In the genomic region with DNA sequence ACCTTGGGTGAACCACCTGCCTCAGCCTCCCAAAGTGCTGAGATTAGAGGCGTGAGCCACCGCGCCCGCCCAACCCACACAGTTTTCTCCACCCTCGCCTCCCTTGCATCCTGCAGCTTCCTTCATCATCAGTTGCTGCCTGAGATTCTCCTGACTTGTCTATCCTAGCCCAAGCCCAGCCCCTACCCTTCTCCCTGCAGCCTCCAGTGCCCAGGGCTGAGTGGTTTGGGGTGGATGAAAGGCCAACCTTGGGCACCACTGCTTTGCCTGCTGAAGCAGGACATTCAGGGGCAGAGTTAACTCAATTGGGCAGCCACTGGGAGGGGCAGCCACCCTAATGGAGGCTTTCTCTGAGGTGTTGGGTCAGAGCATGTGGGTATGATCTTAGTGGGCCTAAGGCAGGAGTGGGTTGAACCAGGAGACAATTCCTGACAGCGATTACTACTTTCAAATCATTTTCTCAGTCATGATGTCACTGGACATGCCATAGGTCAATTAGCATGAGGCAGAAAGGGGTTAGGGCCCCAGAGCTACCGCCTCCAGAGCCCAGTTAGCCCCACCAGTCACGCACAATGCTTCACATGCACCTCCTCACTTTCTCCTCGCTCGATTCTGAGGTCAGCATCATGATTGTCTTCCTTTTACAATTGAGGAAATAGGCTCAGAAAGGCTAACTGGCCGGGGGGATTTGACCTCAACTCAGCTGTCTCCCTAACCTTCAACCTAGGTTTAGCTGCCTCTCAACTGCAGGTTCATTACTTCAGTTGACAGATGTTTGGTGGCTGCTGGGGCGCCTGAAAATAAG, we compare ENCODE assay signal across 8 cellular contexts. TPM values are rescaled to one million over a fixed set of nuclear protein-coding genes. Genes with fewer than 3 reads are reported as not detected.
A peak's percentile ranks its signal among the peaks of the same experiment; 100 is the strongest.
DNase-seq lines count a peak whose midpoint lies in the region; ATAC-seq and TF ChIP-seq lines count a peak whose summit lies in the region.

No MANE protein-coding gene starts in this region.

- H3K9me2 ChIP-seq in SU-DHL-6 (replicated peaks; ENCODE audit: insufficient read depth, low read length): no peaks in the 10 kb centered on the region

- peaks cover 43% of the 10 kb centered on the region for H3F3A ChIP-seq in SU-DHL-6 (ENCODE audit: insufficient read depth)

- CTCF ChIA-PET in BJ (lab: Yijun Ruan, JAX): interaction anchor here (4.4 kb wide), 1 partner anchor 11 kb away, joined by 18 read pairs; a partner anchor contains a TSS

- peaks cover 16% of the 10 kb centered on the region for H3K36me3 ChIP-seq in BJ (ENCODE audit: control insufficient read depth, insufficient read depth, low read length)
- H3K36me3 ChIP-seq in SU-DHL-6 (ENCODE audit: low read length): no peaks in the 10 kb centered on the region
- H3K36me3 ChIP-seq in skeletal muscle tissue (ENCODE audit: control insufficient read depth in 3 of 3, insufficient read depth in 3 of 3, low read length in 3 of 3): peaks cover 20 to 31% (median 31%) of the 10 kb centered on the region in 3 donors

- H2AFZ ChIP-seq in SU-DHL-6 (ENCODE audit: low read depth, low read length, severe bottlenecking): no peak overlapping the region

- H3K9me3 ChIP-seq in SU-DHL-6 (ENCODE audit: insufficient read depth, low read length) (no peaks in the 10 kb centered on the region), skeletal muscle tissue (ENCODE audit: control insufficient read depth in 3 of 3, low read length in 3 of 3) (no peaks in the 10 kb centered on the region)

- peak overlapping the region; percentile 61 for H3K4me2 ChIP-seq in SU-DHL-6 (ENCODE audit: low read depth, low read length, poor library complexity, severe bottlenecking)

- POLR2A ChIA-PET in BJ (lab: Charles Lee): interaction anchor here (0.6 kb wide), 1 partner anchor 453 kb away, joined by 3 read pairs; no protein-coding TSS in a partner anchor

- peak overlapping the region; percentile 86 for H3K27ac ChIP-seq in SU-DHL-6 (ENCODE audit: low read depth, low read length)
- H3K27ac ChIP-seq in foreskin keratinocyte: peak overlapping the region; percentile 8
- H3K27ac ChIP-seq in skeletal muscle tissue (ENCODE audit: low read depth, low read length): peak overlapping the region; percentile 100

- peaks cover 14% of the 10 kb centered on the region; the same call in 1 of the 2 replicates for H3K79me2 ChIP-seq in SU-DHL-6 (ENCODE audit: insufficient read depth, low read length)

- TF ChIP-seq CTCF in BJ (IDR thresholded peaks at IDR 0.05; ENCODE audit: insufficient read depth, low read depth, low read length) (no peak), SU-DHL-6 (IDR thresholded peaks at IDR 0.05; ENCODE audit: insufficient read depth, low read length, poor library complexity, severe bottlenecking) (no peak), foreskin keratinocyte (conservative IDR thresholded peaks at IDR 0.05) (no peak)

- H3K4me3 ChIP-seq in BJ (ENCODE audit: low read depth, low read length) (peak overlapping the region; percentile 93), SU-DHL-6 (ENCODE audit: insufficient read depth, low read length, poor library complexity, severe bottlenecking) (peak overlapping the region; percentile 61), skeletal muscle tissue (ENCODE audit: low read length in 3 of 3) (peak overlapping the region; percentile 72 to 97 (median 96))

- ATAC-seq in GM21737 (IDR thresholded peaks at IDR 0.05; ENCODE audit: unreplicated experiment): peak; percentile 14
- no peak for ATAC-seq in foreskin keratinocyte
- no peak for ATAC-seq in HG03025 (IDR thresholded peaks at IDR 0.05; ENCODE audit: low FRiP score, unreplicated experiment)
- no peak for ATAC-seq in HG03039 (IDR thresholded peaks at IDR 0.05; ENCODE audit: unreplicated experiment)

- H3K9ac ChIP-seq in SU-DHL-6 (ENCODE audit: low read length) (peak overlapping the region; percentile 72), skeletal muscle tissue (ENCODE audit: low read depth in 1 of 3, low read length in 3 of 3) (peak overlapping the region; percentile 99 to 100 (median 100))

- DNase-seq in BJ (ENCODE audit: low read depth) (no peak), foreskin keratinocyte (peak in 1 of 2 donors; percentile 48), GM19240 (ENCODE audit: insufficient read length, low spot score) (no peak)

- no peaks in the 10 kb centered on the region for H3K4me1 ChIP-seq in foreskin keratinocyte
- H3K4me1 ChIP-seq in skeletal muscle tissue (ENCODE audit: control insufficient read depth in 3 of 3, insufficient read depth in 3 of 3, low read length in 3 of 3): peaks cover 38 to 52% (median 46%) of the 10 kb centered on the region in 3 donors

- H3K27me3 ChIP-seq in BJ (ENCODE audit: control insufficient read depth, insufficient read depth, low read length) (no peaks in the 10 kb centered on the region), SU-DHL-6 (ENCODE audit: low read length) (no peaks in the 10 kb centered on the region), foreskin keratinocyte (no peaks in the 10 kb centered on the region), skeletal muscle tissue (ENCODE audit: control insufficient read depth in 3 of 3, insufficient read depth in 3 of 3, low read length in 3 of 3) (no peaks in the 10 kb centered on the region)

- no peaks in the 10 kb centered on the region for H4K20me1 ChIP-seq in SU-DHL-6 (ENCODE audit: low read depth, low read length)

RNA-seq across cellular contexts. Expression of a gene that starts 1.0 kb away (rescaled TPM):
- polyA plus RNA-seq in BJ (2011; rRNA removed): 65.6 and 76.2 TPM in 2 replicates
- 30.6 and 45.1 TPM in 2 replicates for polyA minus RNA-seq in BJ (2011; rRNA and poly(A)+ RNA removed)
- 79.5 and 84.0 TPM in 2 replicates for total RNA-seq in foreskin keratinocyte
- 145 and 159 TPM in 2 replicates for polyA plus RNA-seq in foreskin keratinocyte
- 26.1 TPM for total RNA-seq in skeletal muscle tissue

RNA-seq across cellular contexts. Expression of a gene that starts 5.5 kb away (rescaled TPM):
- polyA plus RNA-seq in BJ (2011; rRNA removed): 10.2 and 13.2 TPM in 2 replicates
- polyA minus RNA-seq in BJ (2011; rRNA and poly(A)+ RNA removed): 4.9 and 10.0 TPM in 2 replicates
- 38.3 and 41.3 TPM in 2 replicates for total RNA-seq in foreskin keratinocyte
- polyA plus RNA-seq in foreskin keratinocyte: 70.0 and 70.9 TPM in 2 replicates
- total RNA-seq in skeletal muscle tissue: 24.5 TPM

RNA-seq across cellular contexts. Expression of a gene that starts 6.9 kb away (rescaled TPM):
- polyA plus RNA-seq in BJ (2011; rRNA removed) (174 and 283 TPM in 2 replicates), foreskin keratinocyte (706 and 722 TPM in 2 replicates)
- polyA minus RNA-seq in BJ (2011; rRNA and poly(A)+ RNA removed): 55.6 and 75.0 TPM in 2 replicates
- total RNA-seq in foreskin keratinocyte (591 and 629 TPM in 2 replicates), skeletal muscle tissue (95.0 TPM)

RNA-seq across cellular contexts. Expression of a gene that starts 9.5 kb away (rescaled TPM):
- 23.5 and 42.1 TPM in 2 replicates for polyA plus RNA-seq in BJ (2011; rRNA removed)
- polyA minus RNA-seq in BJ (2011; rRNA and poly(A)+ RNA removed): 11.4 and 23.1 TPM in 2 replicates
- total RNA-seq in foreskin keratinocyte: 12.7 and 14.1 TPM in 2 replicates
- 23.0 and 25.9 TPM in 2 replicates for polyA plus RNA-seq in foreskin keratinocyte
- total RNA-seq in skeletal muscle tissue: 18.8 TPM

RNA-seq across cellular contexts. Expression of a gene that starts 11.5 kb away (rescaled TPM):
- polyA plus RNA-seq in BJ (2011; rRNA removed): 17.9 and 30.2 TPM in 2 replicates
- polyA minus RNA-seq in BJ (2011; rRNA and poly(A)+ RNA removed): 45.3 and 50.4 TPM in 2 replicates
- total RNA-seq in foreskin keratinocyte: 66.4 and 79.6 TPM in 2 replicates
- 37.1 and 40.6 TPM in 2 replicates for polyA plus RNA-seq in foreskin keratinocyte
- total RNA-seq in skeletal muscle tissue: 9.4 TPM

Comparison
In these comparisons a context has a peak if more than half of its experiments do, and no peak if none do; other contexts are left out.
1. H3K27ac ChIP-seq: peak in every context shown above with its lines; median percentile 100 in skeletal muscle tissue; 86 in SU-DHL-6; 8 in foreskin keratinocyte.